ENCODE assay signal across 2 cellular contexts in the genomic region with DNA sequence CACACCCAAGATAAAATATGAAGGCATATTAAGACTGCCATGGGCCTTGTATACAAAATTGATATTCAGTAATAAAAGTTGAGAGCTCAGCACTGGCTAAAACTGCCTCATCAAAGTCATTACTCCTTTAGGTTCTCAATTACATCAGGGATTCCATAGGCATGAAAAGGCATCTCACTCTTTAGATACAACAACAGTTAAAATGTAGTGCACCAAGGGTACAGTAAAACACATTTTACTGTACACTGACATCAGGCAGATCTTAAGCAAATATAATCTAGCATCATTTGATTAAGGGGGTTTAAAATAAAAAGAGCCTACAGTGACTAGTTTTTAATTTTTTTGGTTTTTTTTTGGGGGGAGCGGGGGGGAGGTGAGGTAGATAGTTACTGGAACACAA.
TF ChIP-seq lines count a peak whose summit lies in the region.

No MANE protein-coding gene starts in this region.

TF ChIP-seq in A549, 52 proteins besides CTCF, POLR2A, EP300 and RAD21:
- TF ChIP-seq KDM1A (IDR thresholded peaks at IDR 0.05; ENCODE audit: low read depth) (no peak), HDAC2 (IDR thresholded peaks at IDR 0.05) (no peak), CBX2 (IDR thresholded peaks at IDR 0.05; ENCODE audit: borderline replicate concordance, low read depth) (no peak), MAX (IDR thresholded peaks at IDR 0.05) (no peak), JUN (IDR thresholded peaks at IDR 0.05) (no peak)

TF ChIP-seq in HCT116, 20 proteins besides CTCF, POLR2A, EP300 and RAD21:
- TF ChIP-seq ATF3 (IDR thresholded peaks at IDR 0.05) = no peak
- no peak for TF ChIP-seq SIN3A (IDR thresholded peaks at IDR 0.05; ENCODE audit: low read depth)
- no peak for TF ChIP-seq TCF7L2 (IDR thresholded peaks at IDR 0.05; ENCODE audit: borderline replicate concordance, extremely low read depth, insufficient read depth, insufficient read length)
- TF ChIP-seq EZH2phosphoT487 (IDR thresholded peaks at IDR 0.05; ENCODE audit: borderline replicate concordance) = no peak
- no peak for TF ChIP-seq YY1 (IDR thresholded peaks at IDR 0.05; ENCODE audit: extremely low read depth, insufficient replicate concordance, low read depth, low read length)
- TF ChIP-seq MAX (IDR thresholded peaks at IDR 0.05) = no peak
- no peak for TF ChIP-seq JUND (IDR thresholded peaks at IDR 0.05)
- TF ChIP-seq CBX3 (IDR thresholded peaks at IDR 0.05; ENCODE audit: low read depth) = no peak
- TF ChIP-seq SRF (IDR thresholded peaks at IDR 0.05; ENCODE audit: low read depth) = no peak
- TF ChIP-seq CEBPB (IDR thresholded peaks at IDR 0.05; ENCODE audit: low read depth) = no peak
- TF ChIP-seq EGR1 (IDR thresholded peaks at IDR 0.05; ENCODE audit: low read depth) = no peak
- TF ChIP-seq EZH2 (IDR thresholded peaks at IDR 0.05) = no peak
- TF ChIP-seq, protein P1, sequence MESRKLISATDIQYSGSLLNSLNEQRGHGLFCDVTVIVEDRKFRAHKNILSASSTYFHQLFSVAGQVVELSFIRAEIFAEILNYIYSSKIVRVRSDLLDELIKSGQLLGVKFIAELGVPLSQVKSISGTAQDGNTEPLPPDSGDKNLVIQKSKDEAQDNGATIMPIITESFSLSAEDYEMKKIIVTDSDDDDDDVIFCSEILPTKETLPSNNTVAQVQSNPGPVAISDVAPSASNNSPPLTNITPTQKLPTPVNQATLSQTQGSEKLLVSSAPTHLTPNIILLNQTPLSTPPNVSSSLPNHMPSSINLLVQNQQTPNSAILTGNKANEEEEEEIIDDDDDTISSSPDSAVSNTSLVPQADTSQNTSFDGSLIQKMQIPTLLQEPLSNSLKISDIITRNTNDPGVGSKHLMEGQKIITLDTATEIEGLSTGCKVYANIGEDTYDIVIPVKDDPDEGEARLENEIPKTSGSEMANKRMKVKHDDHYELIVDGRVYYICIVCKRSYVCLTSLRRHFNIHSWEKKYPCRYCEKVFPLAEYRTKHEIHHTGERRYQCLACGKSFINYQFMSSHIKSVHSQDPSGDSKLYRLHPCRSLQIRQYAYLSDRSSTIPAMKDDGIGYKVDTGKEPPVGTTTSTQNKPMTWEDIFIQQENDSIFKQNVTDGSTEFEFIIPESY (IDR thresholded peaks at IDR 0.05; ENCODE audit: extremely low read depth, insufficient replicate concordance, low read length) = no peak
- no peak for TF ChIP-seq ZNF274 (IDR thresholded peaks at IDR 0.05; ENCODE audit: low read depth, low read length)
- no peak for TF ChIP-seq FOSL1 (IDR thresholded peaks at IDR 0.05; ENCODE audit: low read depth)
- TF ChIP-seq SP1 (IDR thresholded peaks at IDR 0.05; ENCODE audit: low read depth) = no peak
- no peak for TF ChIP-seq ELF1 (IDR thresholded peaks at IDR 0.05; ENCODE audit: borderline replicate concordance, low read depth)
- TF ChIP-seq POLR2AphosphoS5 (IDR thresholded peaks at IDR 0.05; ENCODE audit: low read depth, low read length) = no peak
- no peak for TF ChIP-seq REST (IDR thresholded peaks at IDR 0.05; ENCODE audit: low read depth)
- no peak for TF ChIP-seq ZFX (IDR thresholded peaks at IDR 0.05)
